In genomic region chr20:16175322-16175721, GRCh38 we compare ENCODE assay signal across 16 cellular contexts.
A peak's percentile ranks its signal among the peaks of the same experiment; 100 is the strongest.
DNase-seq lines count a peak whose midpoint lies in the region; ATAC-seq and TF ChIP-seq lines count a peak whose summit lies in the region.
"Had no signal": no experiment of that assay in that cellular context is flagged by ENCODE, and none has a peak within 500 bp of the region (broad histone marks: within the 10 kb centered on the region; RNA-seq: fewer than 3 reads in every experiment).

No MANE protein-coding gene starts in this region.

- peaks cover 24% of the 10 kb centered on the region for H3K4me1 Mint-ChIP-seq in activated B cell treated with CpG ODN at 0.5 μM for 24 hours
- no peaks in the 10 kb centered on the region for H3K4me1 Mint-ChIP-seq in activated CD8-positive, alpha-beta memory T cell treated with anti-CD3 and anti-CD28 coated beads, Interleukin-2, amount 10 ng/mL, durations not matched to agents 7 days and 5 days

- TF ChIP-seq CTCF in activated B cell treated with CpG ODN at 0.5 μM for 24 hours (IDR thresholded peaks at IDR 0.05) (no peak), sigmoid colon (IDR thresholded peaks at IDR 0.05) (no peak)

- no peaks in the 10 kb centered on the region for H3K27me3 ChIP-seq in sigmoid colon
- H3K27me3 ChIP-seq: adrenal gland, right lobe of liver had no signal

- H3K4me3 Mint-ChIP-seq in activated B cell treated with CpG ODN at 0.5 μM for 24 hours = no peak overlapping the region
- H3K4me3 Mint-ChIP-seq in activated CD8-positive, alpha-beta memory T cell treated with anti-CD3 and anti-CD28 coated beads, Interleukin-2, amount 10 ng/mL, durations not matched to agents 7 days and 5 days = no peak overlapping the region
- H3K4me3 Mint-ChIP-seq: activated T-cell treated with anti-CD3 and anti-CD28 coated beads, Interleukin-2, amount 50 U/mL, for 24 hours had no signal

- peaks cover 0 to 11% (median 3%) of the 10 kb centered on the region in 4 donors for H3K4me1 ChIP-seq in sigmoid colon
- H3K4me1 ChIP-seq: adrenal gland, heart right ventricle, right lobe of liver had no signal

- TF ChIP-seq EP300 in sigmoid colon (IDR thresholded peaks at IDR 0.05) = no peak

- DNase-seq in activated B cell treated with CpG ODN at 0.5 μM for 24 hours (no peak), kidney glomerular epithelial cell (lab: John Stamatoyannopoulos, UW) (no peak), H4 (ENCODE audit: low spot score) (no peak), sigmoid colon (no peak)
- no peak for DNase-seq in activated CD8-positive, alpha-beta memory T cell treated with anti-CD3 and anti-CD28 coated beads, Interleukin-2, amount 10 ng/mL, durations not matched to agents 7 days and 5 days
- DNase-seq: activated T-cell treated with anti-CD3 and anti-CD28 coated beads, Interleukin-2, amount 50 U/mL, for 24 hours; adrenal gland; heart right ventricle; left colon; PC-3; right lobe of liver had no signal

- CTCF ChIA-PET in activated B cell treated with CpG ODN at 0.5 μM for 24 hours (lab: Charles Lee) = no interaction called here
- CTCF ChIA-PET in activated CD8-positive, alpha-beta memory T cell treated with anti-CD3 and anti-CD28 coated beads, Interleukin-2, amount 10 ng/mL, durations not matched to agents 7 days and 5 days (lab: Charles Lee) = no interaction called here

- H3K27ac Mint-ChIP-seq in activated B cell treated with CpG ODN at 0.5 μM for 24 hours = no peak overlapping the region
- H3K27ac Mint-ChIP-seq in activated CD8-positive, alpha-beta memory T cell treated with anti-CD3 and anti-CD28 coated beads, Interleukin-2, amount 10 ng/mL, durations not matched to agents 7 days and 5 days = no peak overlapping the region
- H3K27ac Mint-ChIP-seq: activated T-cell treated with anti-CD3 and anti-CD28 coated beads, Interleukin-2, amount 50 U/mL, for 24 hours had no signal

- peaks cover 5% of the 10 kb centered on the region for H3K27me3 Mint-ChIP-seq in activated B cell treated with CpG ODN at 0.5 μM for 24 hours
- H3K27me3 Mint-ChIP-seq in activated CD8-positive, alpha-beta memory T cell treated with anti-CD3 and anti-CD28 coated beads, Interleukin-2, amount 10 ng/mL, durations not matched to agents 7 days and 5 days = no peaks in the 10 kb centered on the region
- H3K27me3 Mint-ChIP-seq: activated T-cell treated with anti-CD3 and anti-CD28 coated beads, Interleukin-2, amount 50 U/mL, for 24 hours had no signal

- intact Hi-C loops in activated B cell treated with CpG ODN at 0.5 μM for 24 hours (cut with micrococcal nuclease) = no loop called here
- intact Hi-C loops in sigmoid colon (cut with DNase I) = no loop called here

- no peaks in the 10 kb centered on the region for H3K9me3 ChIP-seq in sigmoid colon
- H3K9me3 ChIP-seq: adrenal gland, right lobe of liver had no signal

- no peak for TF ChIP-seq POLR2A in sigmoid colon (IDR thresholded peaks at IDR 0.05)

- H3K9me3 Mint-ChIP-seq in activated B cell treated with CpG ODN at 0.5 μM for 24 hours = no peaks in the 10 kb centered on the region
- H3K9me3 Mint-ChIP-seq in activated CD8-positive, alpha-beta memory T cell treated with anti-CD3 and anti-CD28 coated beads, Interleukin-2, amount 10 ng/mL, durations not matched to agents 7 days and 5 days (ENCODE audit: low read depth) = peaks cover 10% of the 10 kb centered on the region

- H3K36me3 Mint-ChIP-seq in activated B cell treated with CpG ODN at 0.5 μM for 24 hours (ENCODE audit: low read depth) = no peaks in the 10 kb centered on the region
- no peaks in the 10 kb centered on the region for H3K36me3 Mint-ChIP-seq in activated CD8-positive, alpha-beta memory T cell treated with anti-CD3 and anti-CD28 coated beads, Interleukin-2, amount 10 ng/mL, durations not matched to agents 7 days and 5 days

- no peak overlapping the region for H3K27ac ChIP-seq in sigmoid colon
- H3K27ac ChIP-seq: adrenal gland, C4-2B, heart right ventricle, right lobe of liver had no signal

- ATAC-seq in GM18867 (IDR thresholded peaks at IDR 0.05; ENCODE audit: unreplicated experiment) (peak; percentile 79), GM21447 (IDR thresholded peaks at IDR 0.05; ENCODE audit: unreplicated experiment) (peak; percentile 88), HG03064 (IDR thresholded peaks at IDR 0.05; ENCODE audit: low read depth, unreplicated experiment) (peak; percentile 93), activated B cell treated with CpG ODN at 0.5 μM for 24 hours (ENCODE audit: low read depth) (peak; percentile 67)
- no peak for ATAC-seq in activated CD8-positive, alpha-beta memory T cell treated with anti-CD3 and anti-CD28 coated beads, Interleukin-2, amount 10 ng/mL, durations not matched to agents 7 days and 5 days
- ATAC-seq: HCT116, heart right ventricle, left colon, PC-3, right lobe of liver had no signal

- POLR2A ChIA-PET in activated B cell treated with CpG ODN at 0.5 μM for 24 hours (lab: Charles Lee) = no interaction called here

- WGBS in sigmoid colon, 2 donors = 36 to 57% methylated on average over 4 of the region's 4 CpGs

- H3K4me3 ChIP-seq in sigmoid colon = no peak overlapping the region
- H3K4me3 ChIP-seq: adrenal gland, heart right ventricle, right lobe of liver had no signal

- no peaks in the 10 kb centered on the region for H3K36me3 ChIP-seq in sigmoid colon
- H3K36me3 ChIP-seq: adrenal gland, heart right ventricle, right lobe of liver had no signal
